Comparison of ENCODE assay signal across 12 cellular contexts in genomic region chr21:40846566-40847411, GRCh38. TPM values are rescaled to one million over a fixed set of nuclear protein-coding genes. Genes with fewer than 3 reads are reported as not detected.
DNase-seq lines count a peak whose midpoint lies in the region; ATAC-seq, FAIRE-seq and TF ChIP-seq lines count a peak whose summit lies in the region.
"Had no signal": no experiment of that assay in that cellular context is flagged by ENCODE, and none has a peak within 500 bp of the region (broad histone marks: within the 10 kb centered on the region; RNA-seq: fewer than 3 reads in every experiment).

A gene with protein sequence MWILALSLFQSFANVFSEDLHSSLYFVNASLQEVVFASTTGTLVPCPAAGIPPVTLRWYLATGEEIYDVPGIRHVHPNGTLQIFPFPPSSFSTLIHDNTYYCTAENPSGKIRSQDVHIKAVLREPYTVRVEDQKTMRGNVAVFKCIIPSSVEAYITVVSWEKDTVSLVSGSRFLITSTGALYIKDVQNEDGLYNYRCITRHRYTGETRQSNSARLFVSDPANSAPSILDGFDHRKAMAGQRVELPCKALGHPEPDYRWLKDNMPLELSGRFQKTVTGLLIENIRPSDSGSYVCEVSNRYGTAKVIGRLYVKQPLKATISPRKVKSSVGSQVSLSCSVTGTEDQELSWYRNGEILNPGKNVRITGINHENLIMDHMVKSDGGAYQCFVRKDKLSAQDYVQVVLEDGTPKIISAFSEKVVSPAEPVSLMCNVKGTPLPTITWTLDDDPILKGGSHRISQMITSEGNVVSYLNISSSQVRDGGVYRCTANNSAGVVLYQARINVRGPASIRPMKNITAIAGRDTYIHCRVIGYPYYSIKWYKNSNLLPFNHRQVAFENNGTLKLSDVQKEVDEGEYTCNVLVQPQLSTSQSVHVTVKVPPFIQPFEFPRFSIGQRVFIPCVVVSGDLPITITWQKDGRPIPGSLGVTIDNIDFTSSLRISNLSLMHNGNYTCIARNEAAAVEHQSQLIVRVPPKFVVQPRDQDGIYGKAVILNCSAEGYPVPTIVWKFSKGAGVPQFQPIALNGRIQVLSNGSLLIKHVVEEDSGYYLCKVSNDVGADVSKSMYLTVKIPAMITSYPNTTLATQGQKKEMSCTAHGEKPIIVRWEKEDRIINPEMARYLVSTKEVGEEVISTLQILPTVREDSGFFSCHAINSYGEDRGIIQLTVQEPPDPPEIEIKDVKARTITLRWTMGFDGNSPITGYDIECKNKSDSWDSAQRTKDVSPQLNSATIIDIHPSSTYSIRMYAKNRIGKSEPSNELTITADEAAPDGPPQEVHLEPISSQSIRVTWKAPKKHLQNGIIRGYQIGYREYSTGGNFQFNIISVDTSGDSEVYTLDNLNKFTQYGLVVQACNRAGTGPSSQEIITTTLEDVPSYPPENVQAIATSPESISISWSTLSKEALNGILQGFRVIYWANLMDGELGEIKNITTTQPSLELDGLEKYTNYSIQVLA (N-terminal part only) (minus strand): TSS chr21:40847158. CDS start chr21:40846661, 497 bp downstream.

- no peaks in the 10 kb centered on the region for H3K9me3 ChIP-seq in NT2/D1 (ENCODE audit: insufficient read depth, low read length)
- H3K9me3 ChIP-seq in stomach, result no peaks in the 10 kb centered on the region
- H3K9me3 ChIP-seq in esophagus squamous epithelium, result no peaks in the 10 kb centered on the region
- H3K9me3 ChIP-seq in gastroesophageal sphincter, result no peaks in the 10 kb centered on the region
- H3K9me3 ChIP-seq: HAP-1 had no signal

- 3 to 8% (median 5%) methylated on average over 15 to 92 of the region's 95 CpGs for WGBS in stomach, 5 donors
- WGBS in esophagus squamous epithelium, 2 donors, result 23 to 25% methylated on average over 8 to 12 of the region's 95 CpGs
- WGBS in gastroesophageal sphincter (ENCODE audit: low coverage in 1 of 2), 2 donors, result 21% methylated on average over 6 of the region's 95 CpGs; no CpG with 5 or more reads in 1 of the 2 donors

- intact Hi-C loops in stomach (cut with DNase I; ENCODE audit: low total_unique reads), result no loop called here
- intact Hi-C loops in esophagus squamous epithelium (cut with DNase I), result no loop called here

- H3K4me1 ChIP-seq in NT2/D1 (ENCODE audit: insufficient read depth, insufficient read length), result peaks cover 7% of the 10 kb centered on the region
- H3K4me1 ChIP-seq in stomach, result peaks cover 0 to 23% (median 11%) of the 10 kb centered on the region in 4 donors
- peaks cover 0 to 14% (median 7%) of the 10 kb centered on the region in 3 donors for H3K4me1 ChIP-seq in esophagus squamous epithelium
- H3K4me1 ChIP-seq in gastroesophageal sphincter, result peaks cover 0 to 8% (median 2%) of the 10 kb centered on the region in 3 donors
- H3K4me1 ChIP-seq: HAP-1 had no signal

- FAIRE-seq in frontal cortex (lab: Jason Lieb, UNC), result no peak
- FAIRE-seq: A204.1, GM12878 had no signal

- H3K4me3 ChIP-seq in NT2/D1 (ENCODE audit: insufficient read length, low read depth) (peak within 1 kb of the TSS; percentile 60), stomach (peak within 1 kb of the TSS in 3 of 4 donors; percentile 13 to 43 (median 34)), esophagus squamous epithelium (peak within 1 kb of the TSS in 1 of 4 donors; percentile 52), gastroesophageal sphincter (peak within 1 kb of the TSS in 1 of 2 donors; percentile 28)
- H3K4me3 ChIP-seq: GM12878, HAP-1 had no signal

- TF ChIP-seq POLR2A in stomach (IDR thresholded peaks at IDR 0.05) (no peak), esophagus squamous epithelium (IDR thresholded peaks at IDR 0.05) (no peak), gastroesophageal sphincter (IDR thresholded peaks at IDR 0.05) (no peak)

- H3K27ac ChIP-seq in stomach, result no peak within 1 kb of the TSS
- H3K27ac ChIP-seq in esophagus squamous epithelium, result no peak within 1 kb of the TSS
- H3K27ac ChIP-seq in gastroesophageal sphincter, result no peak within 1 kb of the TSS

- H3K9ac ChIP-seq in NT2/D1 (ENCODE audit: insufficient read length, low read depth), result peak within 1 kb of the TSS; percentile 70

- peaks cover 53% of the 10 kb centered on the region for H3K27me3 ChIP-seq in NT2/D1 (ENCODE audit: insufficient read depth, insufficient read length)
- peaks cover 0 to 83% (median 40%) of the 10 kb centered on the region in 3 donors for H3K27me3 ChIP-seq in stomach
- H3K27me3 ChIP-seq in esophagus squamous epithelium, result peaks cover 0 to 83% (median 2%) of the 10 kb centered on the region in 4 donors
- H3K27me3 ChIP-seq in gastroesophageal sphincter, result peaks cover 70% of the 10 kb centered on the region

- DNase-seq in NCI-H1436 (lab: John Stamatoyannopoulos, UW), result peak; percentile 25
- DNase-seq in NCI-H1436 treated with DMSO at 0.1 percent for 48 hours (lab: John Stamatoyannopoulos, UW), result no peak
- peak; percentile 60 for DNase-seq in NT2/D1 (ENCODE audit: low read depth, low spot score)
- DNase-seq in frontal cortex (ENCODE audit: low spot score in 2 of 2), result no peak
- no peak for DNase-seq in stomach
- DNase-seq in esophagus squamous epithelium (lab: John Stamatoyannopoulos, UW), result no peak
- DNase-seq in SIG-M5 (lab: John Stamatoyannopoulos, UW), result no peak
- DNase-seq: activated T-cell treated with anti-CD3 and anti-CD28 coated beads, Interleukin-2, amount 50 U/mL, for 4 hours had no signal

- no peaks in the 10 kb centered on the region for H3K36me3 ChIP-seq in NT2/D1 (ENCODE audit: insufficient read depth, insufficient read length, low read length)
- no peaks in the 10 kb centered on the region for H3K36me3 ChIP-seq in stomach
- no peaks in the 10 kb centered on the region for H3K36me3 ChIP-seq in esophagus squamous epithelium
- no peaks in the 10 kb centered on the region for H3K36me3 ChIP-seq in gastroesophageal sphincter
- H3K36me3 ChIP-seq: HAP-1 had no signal

- TF ChIP-seq EP300 in stomach (IDR thresholded peaks at IDR 0.05) (no peak), gastroesophageal sphincter (IDR thresholded peaks at IDR 0.05) (no peak)

- ATAC-seq in gastroesophageal sphincter, result no peak
- ATAC-seq: activated T-cell treated with anti-CD3 and anti-CD28 coated beads, Interleukin-2, amount 50 U/mL, for 4 hours; GM12878 had no signal

- TF ChIP-seq CTCF in stomach (IDR thresholded peaks at IDR 0.05) (no peak), esophagus squamous epithelium (IDR thresholded peaks at IDR 0.05) (no peak), gastroesophageal sphincter (IDR thresholded peaks at IDR 0.05) (no peak)

RNA-seq across cellular contexts. Expression of the gene that starts here (rescaled TPM):
- total RNA-seq in frontal cortex (11.8 TPM), stomach (under 1 TPM in 1 of 5 donors, not detected in 4; 0.37 TPM), esophagus squamous epithelium (under 1 TPM in 2 of 4 donors, not detected in 2; 0.04 to 0.06 TPM), gastroesophageal sphincter (not detected)
- polyA plus RNA-seq in stomach, result not detected
- total RNA-seq: activated T-cell treated with anti-CD3 and anti-CD28 coated beads, Interleukin-2, amount 50 U/mL, for 4 hours; GM12878 had no signal
- polyA plus RNA-seq: GM12878 had no signal

Comparison
In these comparisons a context has a peak if more than half of its experiments do, and no peak if none do; other contexts are left out.
1. DNase-seq: peak in NCI-H1436 (single experiment) and NT2/D1 (single experiment); none in NCI-H1436 treated with DMSO at 0.1 percent for 48 hours (single experiment), frontal cortex (0 of 2), stomach (single experiment), esophagus squamous epithelium (single experiment) and SIG-M5 (single experiment).